ENCODE assay signal across 20 cellular contexts in the genomic region with DNA sequence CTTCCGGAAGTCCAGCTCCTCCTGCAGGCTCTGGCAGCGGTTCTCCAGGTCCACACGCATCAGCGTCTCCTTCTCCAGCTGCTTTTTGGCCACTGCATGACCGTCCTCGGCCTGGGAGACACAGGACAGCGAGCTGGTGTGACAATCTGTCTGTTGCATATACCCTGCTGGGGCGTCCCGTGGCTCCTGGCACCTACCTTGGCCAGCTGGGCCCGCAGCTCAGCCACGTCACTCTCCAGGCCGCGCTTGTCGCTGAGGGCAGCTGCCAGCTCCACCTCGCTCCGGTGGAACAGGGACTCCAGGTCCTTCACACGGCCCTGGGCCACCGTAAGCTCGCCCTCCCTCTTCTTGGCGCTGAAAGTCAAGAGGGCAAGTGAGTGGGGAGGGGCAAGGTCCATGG.
"Had no signal": no experiment of that assay in that cellular context is flagged by ENCODE, and none has a peak within 500 bp of the region (broad histone marks: within the 10 kb centered on the region; RNA-seq: fewer than 3 reads in every experiment).

No MANE protein-coding gene starts in this region.

- H3K4me2 ChIP-seq: smooth muscle cell had no signal

- H3K4me3 ChIP-seq: coronary artery, dorsolateral prefrontal cortex, heart left ventricle, ovary, right atrium auricular region, smooth muscle cell, suprapubic skin, thyroid gland, upper lobe of left lung, uterus had no signal

- H3K9me3 Mint-ChIP-seq: mesothelial cell of epicardium, natural killer cell, neural crest cell had no signal

- DNase-seq: effector memory CD4-positive, alpha-beta T cell; hippocampal formation; natural killer cell; nucleus accumbens; stimulated activated CD4-positive, alpha-beta T cell treated with anti-CD3 and anti-CD28 coated beads, Interleukin-2, amount 100 ng/mL, for 48 hours; stimulated activated naive CD4-positive, alpha-beta T cell treated with Interleukin-2 at 50 U/mL for 16 hours; thyroid gland; upper lobe of left lung; uterus had no signal

- FAIRE-seq: endometrium, frontal cortex had no signal

- H3K4me3 Mint-ChIP-seq: mesothelial cell of epicardium, natural killer cell, neural crest cell had no signal

- H3K4me1 ChIP-seq: heart left ventricle, right atrium auricular region, suprapubic skin, thyroid gland, upper lobe of left lung, uterus had no signal

- H3K27me3 ChIP-seq: dorsolateral prefrontal cortex, heart left ventricle, ovary, right atrium auricular region, suprapubic skin, thyroid gland, upper lobe of left lung, uterus had no signal

- ATAC-seq: heart left ventricle, natural killer cell had no signal

- H3K36me3 Mint-ChIP-seq: natural killer cell had no signal

- H3K27ac ChIP-seq: coronary artery, heart left ventricle, ovary, right atrium auricular region, suprapubic skin, thyroid gland, upper lobe of left lung, uterus had no signal

- H3K27ac Mint-ChIP-seq: mesothelial cell of epicardium, natural killer cell had no signal

- H3K9me3 ChIP-seq: heart left ventricle, ovary, right atrium auricular region, suprapubic skin, thyroid gland, upper lobe of left lung, uterus had no signal

- H3K36me3 ChIP-seq: ovary, uterus had no signal

- H3K4me1 Mint-ChIP-seq: mesothelial cell of epicardium, neural crest cell had no signal
